Comparison of ENCODE assay signal across 1 cellular context in the genomic region with DNA sequence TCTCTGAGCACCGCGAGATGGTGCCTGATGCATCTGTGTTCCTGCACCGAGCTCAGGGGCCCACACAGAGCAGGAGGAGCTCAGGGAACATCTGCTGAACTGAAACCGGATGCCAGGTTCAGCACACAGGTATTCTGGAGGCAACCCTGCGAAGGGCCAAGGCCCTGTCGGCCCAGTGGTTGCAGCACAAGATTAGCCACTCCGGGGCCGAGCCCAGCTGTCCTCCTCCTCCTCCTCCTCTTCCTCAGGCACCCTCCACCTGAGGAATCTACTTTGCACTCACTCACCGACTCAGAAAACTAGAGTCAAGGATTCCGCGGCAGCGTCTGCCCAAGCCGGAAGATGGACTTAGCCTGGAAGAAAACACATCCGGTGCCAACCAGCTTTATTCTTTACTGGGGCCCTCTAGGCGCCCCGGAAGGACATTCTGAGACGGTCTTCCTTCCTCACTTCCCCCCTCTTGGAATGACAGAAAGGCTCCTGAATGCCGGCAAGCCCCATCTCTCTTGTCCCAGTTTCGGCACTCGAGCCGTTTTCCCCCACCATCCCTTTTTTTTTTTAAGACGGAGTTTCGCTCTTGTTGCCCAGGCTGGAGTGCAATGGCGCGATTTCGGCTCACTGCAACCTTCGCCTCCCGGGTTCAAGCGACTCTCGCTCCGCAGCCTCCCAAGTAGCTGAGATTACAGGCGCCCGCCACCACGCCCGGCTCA.
TF ChIP-seq lines count a peak whose summit lies in the region.

A gene with protein sequence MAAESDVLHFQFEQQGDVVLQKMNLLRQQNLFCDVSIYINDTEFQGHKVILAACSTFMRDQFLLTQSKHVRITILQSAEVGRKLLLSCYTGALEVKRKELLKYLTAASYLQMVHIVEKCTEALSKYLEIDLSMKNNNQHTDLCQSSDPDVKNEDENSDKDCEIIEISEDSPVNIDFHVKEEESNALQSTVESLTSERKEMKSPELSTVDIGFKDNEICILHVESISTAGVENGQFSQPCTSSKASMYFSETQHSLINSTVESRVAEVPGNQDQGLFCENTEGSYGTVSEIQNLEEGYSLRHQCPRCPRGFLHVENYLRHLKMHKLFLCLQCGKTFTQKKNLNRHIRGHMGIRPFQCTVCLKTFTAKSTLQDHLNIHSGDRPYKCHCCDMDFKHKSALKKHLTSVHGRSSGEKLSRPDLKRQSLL (minus strand): TSS at position 360 of the 710 bp plus-strand sequence. CDS start 1,251 bp downstream, outside the sequence.

TF ChIP-seq in WTC11, 78 proteins besides CTCF, POLR2A, EP300 and RAD21 (continued from another document):
- TF ChIP-seq, protein P1, sequence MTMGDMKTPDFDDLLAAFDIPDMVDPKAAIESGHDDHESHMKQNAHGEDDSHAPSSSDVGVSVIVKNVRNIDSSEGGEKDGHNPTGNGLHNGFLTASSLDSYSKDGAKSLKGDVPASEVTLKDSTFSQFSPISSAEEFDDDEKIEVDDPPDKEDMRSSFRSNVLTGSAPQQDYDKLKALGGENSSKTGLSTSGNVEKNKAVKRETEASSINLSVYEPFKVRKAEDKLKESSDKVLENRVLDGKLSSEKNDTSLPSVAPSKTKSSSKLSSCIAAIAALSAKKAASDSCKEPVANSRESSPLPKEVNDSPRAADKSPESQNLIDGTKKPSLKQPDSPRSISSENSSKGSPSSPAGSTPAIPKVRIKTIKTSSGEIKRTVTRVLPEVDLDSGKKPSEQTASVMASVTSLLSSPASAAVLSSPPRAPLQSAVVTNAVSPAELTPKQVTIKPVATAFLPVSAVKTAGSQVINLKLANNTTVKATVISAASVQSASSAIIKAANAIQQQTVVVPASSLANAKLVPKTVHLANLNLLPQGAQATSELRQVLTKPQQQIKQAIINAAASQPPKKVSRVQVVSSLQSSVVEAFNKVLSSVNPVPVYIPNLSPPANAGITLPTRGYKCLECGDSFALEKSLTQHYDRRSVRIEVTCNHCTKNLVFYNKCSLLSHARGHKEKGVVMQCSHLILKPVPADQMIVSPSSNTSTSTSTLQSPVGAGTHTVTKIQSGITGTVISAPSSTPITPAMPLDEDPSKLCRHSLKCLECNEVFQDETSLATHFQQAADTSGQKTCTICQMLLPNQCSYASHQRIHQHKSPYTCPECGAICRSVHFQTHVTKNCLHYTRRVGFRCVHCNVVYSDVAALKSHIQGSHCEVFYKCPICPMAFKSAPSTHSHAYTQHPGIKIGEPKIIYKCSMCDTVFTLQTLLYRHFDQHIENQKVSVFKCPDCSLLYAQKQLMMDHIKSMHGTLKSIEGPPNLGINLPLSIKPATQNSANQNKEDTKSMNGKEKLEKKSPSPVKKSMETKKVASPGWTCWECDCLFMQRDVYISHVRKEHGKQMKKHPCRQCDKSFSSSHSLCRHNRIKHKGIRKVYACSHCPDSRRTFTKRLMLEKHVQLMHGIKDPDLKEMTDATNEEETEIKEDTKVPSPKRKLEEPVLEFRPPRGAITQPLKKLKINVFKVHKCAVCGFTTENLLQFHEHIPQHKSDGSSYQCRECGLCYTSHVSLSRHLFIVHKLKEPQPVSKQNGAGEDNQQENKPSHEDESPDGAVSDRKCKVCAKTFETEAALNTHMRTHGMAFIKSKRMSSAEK (CRISPR knock-in tag; IDR thresholded peaks at IDR 0.05; ENCODE audit: borderline replicate concordance): 0 out of 2 replicates have a peak, but pooled peaks have one; percentile 22
